ENCODE assay signal across 1 cellular context in genomic region chr3:126982522-126983175, GRCh38.
TF ChIP-seq lines count a peak whose summit lies in the region.

Gene PLXNA1 (plus strand): TSS chr3:126983115. CDS start chr3:126988594, 5,479 bp downstream.

TF ChIP-seq in HepG2, 621 proteins besides CTCF, POLR2A, EP300 and RAD21 (continued from another document and continues in another):
- TF ChIP-seq REST (IDR thresholded peaks at IDR 0.05; ENCODE audit: borderline replicate concordance in 1 of 2, low read depth in 1 of 2, low read length in 2 of 2): no peak
- TF ChIP-seq ZNF274 (CRISPR knock-in tag; IDR thresholded peaks at IDR 0.05): 0 out of 2 replicates have a peak, but pooled peaks have one; percentile 14
- peak; percentile 75; the same call in 1 of the 2 replicates for TF ChIP-seq ZNF230 (CRISPR knock-in tag; IDR thresholded peaks at IDR 0.05)
- TF ChIP-seq SIX1 (CRISPR knock-in tag; IDR thresholded peaks at IDR 0.05; ENCODE audit: borderline replicate concordance): no peak
- TF ChIP-seq MXD4 (CRISPR knock-in tag; IDR thresholded peaks at IDR 0.05): peak; percentile 58; the same call in 1 of the 2 replicates
- no peak for TF ChIP-seq MED8 (CRISPR knock-in tag; IDR thresholded peaks at IDR 0.05; ENCODE audit: insufficient replicate concordance)
- no peak for TF ChIP-seq MLXIP (CRISPR knock-in tag; IDR thresholded peaks at IDR 0.05; ENCODE audit: borderline replicate concordance)
- no peak for TF ChIP-seq ZNF343 (CRISPR knock-in tag; IDR thresholded peaks at IDR 0.05)
- TF ChIP-seq CREBL2 (CRISPR knock-in tag; IDR thresholded peaks at IDR 0.05; ENCODE audit: borderline replicate concordance): no peak
- no peak for TF ChIP-seq HNF1A (IDR thresholded peaks at IDR 0.05; ENCODE audit: low read depth)
- TF ChIP-seq HNF1A (CRISPR knock-in tag; IDR thresholded peaks at IDR 0.05; ENCODE audit: borderline replicate concordance): no peak
- no peak for TF ChIP-seq ZNF790 (CRISPR knock-in tag; IDR thresholded peaks at IDR 0.05; ENCODE audit: borderline replicate concordance)
- 0 out of 2 replicates have a peak, but pooled peaks have one; percentile 21 for TF ChIP-seq FOXO1 (CRISPR knock-in tag; IDR thresholded peaks at IDR 0.05)
- no peak for TF ChIP-seq FOXP1 (IDR thresholded peaks at IDR 0.05)
- no peak for TF ChIP-seq FOXP1 (CRISPR knock-in tag; IDR thresholded peaks at IDR 0.05)
- TF ChIP-seq E2F2 (CRISPR knock-in tag; IDR thresholded peaks at IDR 0.05; ENCODE audit: borderline replicate concordance): no peak
- peak; percentile 80 for TF ChIP-seq SALL1 (CRISPR knock-in tag; IDR thresholded peaks at IDR 0.05)
- TF ChIP-seq ZNF816 (CRISPR knock-in tag; IDR thresholded peaks at IDR 0.05; ENCODE audit: borderline replicate concordance): no peak
- no peak for TF ChIP-seq ZNF777 (CRISPR knock-in tag; IDR thresholded peaks at IDR 0.05)
- no peak for TF ChIP-seq HOMEZ (CRISPR knock-in tag; IDR thresholded peaks at IDR 0.05; ENCODE audit: low read depth)
- TF ChIP-seq E2F5 (CRISPR knock-in tag; conservative IDR thresholded peaks at IDR 0.05): 0 out of 2 replicates have a peak, but pooled peaks have one; percentile 25
- 0 out of 2 replicates have a peak, but pooled peaks have one; percentile 61 for TF ChIP-seq ZSCAN12 (CRISPR knock-in tag; IDR thresholded peaks at IDR 0.05)
- peak; percentile 67; the same call in 1 of the 2 replicates for TF ChIP-seq ARHGAP35 (CRISPR knock-in tag; IDR thresholded peaks at IDR 0.05; ENCODE audit: borderline replicate concordance)
- no peak for TF ChIP-seq DMTF1 (CRISPR knock-in tag; IDR thresholded peaks at IDR 0.05)
- peak; percentile 75 for TF ChIP-seq ZFX (CRISPR knock-in tag; IDR thresholded peaks at IDR 0.05; ENCODE audit: low read depth)
- no peak for TF ChIP-seq ZHX1 (CRISPR knock-in tag; IDR thresholded peaks at IDR 0.05; ENCODE audit: low read depth)
- no peak for TF ChIP-seq BATF2 (CRISPR knock-in tag; IDR thresholded peaks at IDR 0.05)
- no peak for TF ChIP-seq DR1 (CRISPR knock-in tag; IDR thresholded peaks at IDR 0.05)
- TF ChIP-seq NAIF1 (CRISPR knock-in tag; IDR thresholded peaks at IDR 0.05; ENCODE audit: borderline replicate concordance): no peak
- no peak for TF ChIP-seq CBX2 (IDR thresholded peaks at IDR 0.05; ENCODE audit: low read depth, low read length)
- no peak for TF ChIP-seq CBX2 (CRISPR knock-in tag; IDR thresholded peaks at IDR 0.05; ENCODE audit: low read depth)
- peak; percentile 69 for TF ChIP-seq ZGPAT (CRISPR knock-in tag; IDR thresholded peaks at IDR 0.05)
- TF ChIP-seq MAFG (CRISPR knock-in tag; IDR thresholded peaks at IDR 0.05): no peak
- no peak for TF ChIP-seq ZNF850 (CRISPR knock-in tag; conservative IDR thresholded peaks at IDR 0.05)
- no peak for TF ChIP-seq ZFP36L2 (CRISPR knock-in tag; IDR thresholded peaks at IDR 0.05)
- TF ChIP-seq ZEB1 (IDR thresholded peaks at IDR 0.05; ENCODE audit: insufficient replicate concordance, low read depth): no peak
